Comparison of ENCODE assay signal across 2 cellular contexts in genomic region chr3:122023335-122023734, GRCh38.
TF ChIP-seq lines count a peak whose summit lies in the region.

No MANE protein-coding gene starts in this region.

TF ChIP-seq in SK-N-SH, 30 proteins besides CTCF, POLR2A, EP300 and RAD21 (continued from another document):
- TF ChIP-seq, protein P1, sequence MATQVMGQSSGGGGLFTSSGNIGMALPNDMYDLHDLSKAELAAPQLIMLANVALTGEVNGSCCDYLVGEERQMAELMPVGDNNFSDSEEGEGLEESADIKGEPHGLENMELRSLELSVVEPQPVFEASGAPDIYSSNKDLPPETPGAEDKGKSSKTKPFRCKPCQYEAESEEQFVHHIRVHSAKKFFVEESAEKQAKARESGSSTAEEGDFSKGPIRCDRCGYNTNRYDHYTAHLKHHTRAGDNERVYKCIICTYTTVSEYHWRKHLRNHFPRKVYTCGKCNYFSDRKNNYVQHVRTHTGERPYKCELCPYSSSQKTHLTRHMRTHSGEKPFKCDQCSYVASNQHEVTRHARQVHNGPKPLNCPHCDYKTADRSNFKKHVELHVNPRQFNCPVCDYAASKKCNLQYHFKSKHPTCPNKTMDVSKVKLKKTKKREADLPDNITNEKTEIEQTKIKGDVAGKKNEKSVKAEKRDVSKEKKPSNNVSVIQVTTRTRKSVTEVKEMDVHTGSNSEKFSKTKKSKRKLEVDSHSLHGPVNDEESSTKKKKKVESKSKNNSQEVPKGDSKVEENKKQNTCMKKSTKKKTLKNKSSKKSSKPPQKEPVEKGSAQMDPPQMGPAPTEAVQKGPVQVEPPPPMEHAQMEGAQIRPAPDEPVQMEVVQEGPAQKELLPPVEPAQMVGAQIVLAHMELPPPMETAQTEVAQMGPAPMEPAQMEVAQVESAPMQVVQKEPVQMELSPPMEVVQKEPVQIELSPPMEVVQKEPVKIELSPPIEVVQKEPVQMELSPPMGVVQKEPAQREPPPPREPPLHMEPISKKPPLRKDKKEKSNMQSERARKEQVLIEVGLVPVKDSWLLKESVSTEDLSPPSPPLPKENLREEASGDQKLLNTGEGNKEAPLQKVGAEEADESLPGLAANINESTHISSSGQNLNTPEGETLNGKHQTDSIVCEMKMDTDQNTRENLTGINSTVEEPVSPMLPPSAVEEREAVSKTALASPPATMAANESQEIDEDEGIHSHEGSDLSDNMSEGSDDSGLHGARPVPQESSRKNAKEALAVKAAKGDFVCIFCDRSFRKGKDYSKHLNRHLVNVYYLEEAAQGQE (IDR thresholded peaks at IDR 0.05; ENCODE audit: low read depth, low read length) = no peak
- TF ChIP-seq FOXJ3 (CRISPR knock-in tag; IDR thresholded peaks at IDR 0.05) = no peak
- no peak for TF ChIP-seq YY1 (IDR thresholded peaks at IDR 0.05; ENCODE audit: low read depth)
- TF ChIP-seq, protein P2, sequence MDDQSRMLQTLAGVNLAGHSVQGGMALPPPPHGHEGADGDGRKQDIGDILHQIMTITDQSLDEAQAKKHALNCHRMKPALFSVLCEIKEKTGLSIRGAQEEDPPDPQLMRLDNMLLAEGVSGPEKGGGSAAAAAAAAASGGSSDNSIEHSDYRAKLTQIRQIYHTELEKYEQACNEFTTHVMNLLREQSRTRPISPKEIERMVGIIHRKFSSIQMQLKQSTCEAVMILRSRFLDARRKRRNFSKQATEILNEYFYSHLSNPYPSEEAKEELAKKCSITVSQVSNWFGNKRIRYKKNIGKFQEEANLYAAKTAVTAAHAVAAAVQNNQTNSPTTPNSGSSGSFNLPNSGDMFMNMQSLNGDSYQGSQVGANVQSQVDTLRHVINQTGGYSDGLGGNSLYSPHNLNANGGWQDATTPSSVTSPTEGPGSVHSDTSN (IDR thresholded peaks at IDR 0.05) = no peak

TF ChIP-seq in SK-N-SH treated with all-trans-retinoic acid at 6 μM for 48 hours, 23 proteins besides CTCF, POLR2A, EP300 and RAD21 (continued from another document):
- TF ChIP-seq POU6F1 (CRISPR knock-in tag; IDR thresholded peaks at IDR 0.05; ENCODE audit: borderline replicate concordance, low read depth) = no peak
- TF ChIP-seq ZNF8 (CRISPR knock-in tag; IDR thresholded peaks at IDR 0.05) = no peak
- no peak for TF ChIP-seq PPARA (CRISPR knock-in tag; IDR thresholded peaks at IDR 0.05; ENCODE audit: borderline replicate concordance)
- TF ChIP-seq, protein P3, sequence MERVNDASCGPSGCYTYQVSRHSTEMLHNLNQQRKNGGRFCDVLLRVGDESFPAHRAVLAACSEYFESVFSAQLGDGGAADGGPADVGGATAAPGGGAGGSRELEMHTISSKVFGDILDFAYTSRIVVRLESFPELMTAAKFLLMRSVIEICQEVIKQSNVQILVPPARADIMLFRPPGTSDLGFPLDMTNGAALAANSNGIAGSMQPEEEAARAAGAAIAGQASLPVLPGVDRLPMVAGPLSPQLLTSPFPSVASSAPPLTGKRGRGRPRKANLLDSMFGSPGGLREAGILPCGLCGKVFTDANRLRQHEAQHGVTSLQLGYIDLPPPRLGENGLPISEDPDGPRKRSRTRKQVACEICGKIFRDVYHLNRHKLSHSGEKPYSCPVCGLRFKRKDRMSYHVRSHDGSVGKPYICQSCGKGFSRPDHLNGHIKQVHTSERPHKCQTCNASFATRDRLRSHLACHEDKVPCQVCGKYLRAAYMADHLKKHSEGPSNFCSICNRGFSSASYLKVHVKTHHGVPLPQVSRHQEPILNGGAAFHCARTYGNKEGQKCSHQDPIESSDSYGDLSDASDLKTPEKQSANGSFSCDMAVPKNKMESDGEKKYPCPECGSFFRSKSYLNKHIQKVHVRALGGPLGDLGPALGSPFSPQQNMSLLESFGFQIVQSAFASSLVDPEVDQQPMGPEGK (CRISPR knock-in tag; IDR thresholded peaks at IDR 0.05; ENCODE audit: borderline replicate concordance) = no peak
- TF ChIP-seq BACH2 (CRISPR knock-in tag; IDR thresholded peaks at IDR 0.05; ENCODE audit: borderline replicate concordance) = no peak
- no peak for TF ChIP-seq ZFP3 (CRISPR knock-in tag; IDR thresholded peaks at IDR 0.05)
TF ChIP-seq in SK-N-SH treated with all-trans-retinoic acid at 6 μM for 48 hours: peak in this region for 0.
